In the genomic region with DNA sequence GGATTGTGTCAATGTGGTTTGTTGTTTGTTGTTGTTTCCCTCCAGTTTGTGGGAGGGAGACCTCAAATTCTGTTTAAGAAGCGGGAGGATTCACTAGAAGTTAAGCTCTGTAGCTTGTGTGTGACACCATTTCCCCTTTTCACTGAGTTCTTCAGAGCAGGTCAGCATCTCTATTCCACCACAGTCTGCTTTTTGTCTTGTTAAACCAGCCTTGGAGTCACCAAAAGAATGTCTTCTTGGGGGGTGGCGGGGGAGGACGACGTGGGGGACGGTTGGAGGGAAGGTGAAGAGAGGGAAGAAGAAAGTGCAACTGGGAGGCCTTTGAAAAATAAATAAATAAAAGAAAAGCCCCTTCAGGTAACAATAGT, we compare ENCODE assay signal across 8 cellular contexts. TPM values are rescaled to one million over a fixed set of nuclear protein-coding genes. Genes with fewer than 3 reads are reported as not detected.
A peak's percentile ranks its signal among the peaks of the same experiment; 100 is the strongest.
DNase-seq lines count a peak whose midpoint lies in the region; ATAC-seq and TF ChIP-seq lines count a peak whose summit lies in the region.

No MANE protein-coding gene starts in this region.

- peak overlapping the region; percentile 75 for H3K4me3 Mint-ChIP-seq in activated T-cell treated with anti-CD3 and anti-CD28 coated beads, Interleukin-2, amount 50 U/mL, for 24 hours
- H3K4me3 Mint-ChIP-seq in neural crest cell: peak overlapping the region; percentile 68

- H3K9me3 ChIP-seq in body of pancreas: no peaks in the 10 kb centered on the region

- no peaks in the 10 kb centered on the region for H3K27me3 ChIP-seq in body of pancreas

- H3K4me1 Mint-ChIP-seq in activated T-cell treated with anti-CD3 and anti-CD28 coated beads, Interleukin-2, amount 50 U/mL, for 24 hours (ENCODE audit: low read depth): peaks cover 40% of the 10 kb centered on the region
- H3K4me1 Mint-ChIP-seq in neural crest cell: peaks cover 31% of the 10 kb centered on the region

- H3K27me3 Mint-ChIP-seq in activated T-cell treated with anti-CD3 and anti-CD28 coated beads, Interleukin-2, amount 50 U/mL, for 24 hours: peaks cover 79% of the 10 kb centered on the region
- peaks cover 98% of the 10 kb centered on the region for H3K27me3 Mint-ChIP-seq in neural crest cell (ENCODE audit: low read depth)

- WGBS in body of pancreas, 2 donors: 31 to 38% methylated on average over 5 of the region's 5 CpGs

- intact Hi-C loops in body of pancreas (cut with DNase I): no loop called here

- ATAC-seq in HG03460 (IDR thresholded peaks at IDR 0.05; ENCODE audit: unreplicated experiment): peak; percentile 7
- ATAC-seq in body of pancreas: no peak
- no peak for ATAC-seq in GM18861 (IDR thresholded peaks at IDR 0.05; ENCODE audit: unreplicated experiment)

- no peak for TF ChIP-seq CTCF in body of pancreas (IDR thresholded peaks at IDR 0.05)
- TF ChIP-seq CTCF in neural crest cell (conservative IDR thresholded peaks at IDR 0.05): no peak

- no peak for TF ChIP-seq POLR2A in body of pancreas (IDR thresholded peaks at IDR 0.05)

- no peak for DNase-seq in activated T-cell treated with anti-CD3 and anti-CD28 coated beads, Interleukin-2, amount 50 U/mL, for 24 hours
- DNase-seq in activated T-cell treated with anti-CD3 and anti-CD28 coated beads for 4 hours (no peak), body of pancreas (no peak), neural crest cell (ENCODE audit: low read depth, low spot score) (no peak), NCI-H526 (lab: John Stamatoyannopoulos, UW) (no peak), NCI-H2107 (lab: John Stamatoyannopoulos, UW) (no peak)

- H3K9me3 Mint-ChIP-seq in activated T-cell treated with anti-CD3 and anti-CD28 coated beads, Interleukin-2, amount 50 U/mL, for 24 hours: no peaks in the 10 kb centered on the region
- no peaks in the 10 kb centered on the region for H3K9me3 Mint-ChIP-seq in neural crest cell

- H3K4me3 ChIP-seq in body of pancreas: no peak overlapping the region

- no peak overlapping the region for H3K27ac Mint-ChIP-seq in activated T-cell treated with anti-CD3 and anti-CD28 coated beads, Interleukin-2, amount 50 U/mL, for 24 hours
- no peak overlapping the region for H3K27ac Mint-ChIP-seq in neural crest cell (ENCODE audit: unreplicated experiment)

- H3K27ac ChIP-seq in body of pancreas: peak overlapping the region in 3 of 4 donors; percentile 85 to 86 (median 85)

- H3K36me3 Mint-ChIP-seq in activated T-cell treated with anti-CD3 and anti-CD28 coated beads, Interleukin-2, amount 50 U/mL, for 24 hours (ENCODE audit: low read depth): no peaks in the 10 kb centered on the region
- no peaks in the 10 kb centered on the region for H3K36me3 Mint-ChIP-seq in neural crest cell (ENCODE audit: low read depth)

- H3K36me3 ChIP-seq in body of pancreas (replicated peaks in 1 of 2; ENCODE audit: insufficient read depth in 1 of 2, low read depth in 2 of 2): no peaks in the 10 kb centered on the region

- peaks cover 27% of the 10 kb centered on the region for H3K4me1 ChIP-seq in body of pancreas

RNA-seq across cellular contexts. Expression of gene BCL11A, which starts 2.3 kb away (rescaled TPM):
- 10 to 100 TPM; 14.3 to 16.2 TPM for total RNA-seq in body of pancreas
- total RNA-seq in neural crest cell: 2.2 and 2.3 TPM in 2 replicates
